In the genomic region with DNA sequence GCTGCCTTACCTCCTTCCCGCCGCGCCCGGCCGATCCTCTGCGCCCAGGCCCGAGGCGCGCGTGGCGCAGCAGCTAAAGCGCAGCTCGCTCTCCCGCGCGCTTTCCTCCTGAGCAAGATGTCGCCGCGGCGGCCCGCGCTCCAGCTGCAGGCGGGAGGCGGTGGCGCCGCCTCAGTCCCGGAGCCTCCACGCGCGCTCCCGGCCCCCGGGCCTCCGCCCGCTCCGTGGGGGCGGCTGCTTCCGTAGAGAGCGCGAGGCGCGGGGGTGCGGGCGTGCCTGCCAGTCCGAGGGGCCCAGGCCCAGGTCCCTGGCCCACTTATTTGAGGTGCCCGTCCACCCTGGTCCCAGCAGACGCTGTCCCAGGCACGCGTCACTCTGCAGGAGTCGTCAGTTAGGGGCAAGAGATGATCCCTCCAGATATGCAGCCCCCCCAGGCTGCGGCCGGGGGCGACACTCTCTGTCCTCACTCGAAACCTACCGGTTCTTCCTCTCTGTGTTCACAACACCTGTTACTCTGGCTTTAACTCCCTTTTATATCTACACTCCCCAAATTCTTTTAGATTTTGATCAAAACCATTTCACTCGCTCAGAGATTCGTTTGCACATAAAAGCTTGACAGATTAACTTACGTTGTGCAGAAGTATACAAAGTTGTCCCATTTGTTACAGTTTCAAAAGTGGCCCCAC, we compare ENCODE assay signal across 8 cellular contexts. TPM values are rescaled to one million over a fixed set of nuclear protein-coding genes. Genes with fewer than 3 reads are reported as not detected.
DNase-seq lines count a peak whose midpoint lies in the region; ATAC-seq and TF ChIP-seq lines count a peak whose summit lies in the region.

A gene with protein sequence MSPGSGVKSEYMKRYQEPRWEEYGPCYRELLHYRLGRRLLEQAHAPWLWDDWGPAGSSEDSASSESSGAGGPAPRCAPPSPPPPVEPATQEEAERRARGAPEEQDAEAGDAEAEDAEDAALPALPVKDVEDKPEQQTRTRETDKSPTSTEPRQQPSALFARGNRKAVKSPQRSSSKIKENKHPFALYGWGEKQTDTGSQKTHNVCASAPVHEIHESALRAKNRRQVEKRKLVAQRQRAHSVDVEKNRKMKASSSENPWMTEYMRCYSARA (minus strand): TSS at position 146 of the 686 bp plus-strand sequence. CDS start 582 bp downstream, outside the sequence.

- H3K27ac ChIP-seq in OCI-LY1 (ENCODE audit: low read depth, low read length, poor library complexity, severe bottlenecking) (peak within 1 kb of the TSS; percentile 61), foreskin keratinocyte (peak within 1 kb of the TSS; percentile 57), testis (peak within 1 kb of the TSS; percentile 88 to 90)

- H3K9me3 ChIP-seq in OCI-LY1 (ENCODE audit: low read length) = no peaks in the 10 kb centered on the region
- no peaks in the 10 kb centered on the region for H3K9me3 ChIP-seq in testis

- H3K4me1 ChIP-seq in OCI-LY1 (ENCODE audit: insufficient read depth, low read length, severe bottlenecking) = peaks cover 41% of the 10 kb centered on the region
- H3K4me1 ChIP-seq in foreskin keratinocyte = no peaks in the 10 kb centered on the region
- peaks cover 11% of the 10 kb centered on the region for H3K4me1 ChIP-seq in testis

- H3K27ac Mint-ChIP-seq in activated T-helper 2 cell treated with anti-CD3 and anti-CD28 coated beads, Interferon-gamma antibody, Interleukin-2, Interleukin-4, amounts not matched to agents 10 μg/mL and 5 μg/mL and 100 μg/mL, durations not matched to agents 14 hours and 24 hours and 36 hours = peak within 1 kb of the TSS; percentile 89
- H3K27ac Mint-ChIP-seq in neural crest cell (ENCODE audit: unreplicated experiment) = no peak within 1 kb of the TSS

- H4K20me1 ChIP-seq in OCI-LY1 (ENCODE audit: insufficient read depth, low read length) = no peaks in the 10 kb centered on the region

- WGBS in testis, 2 donors = 1% methylated on average over 15 to 37 of the region's 57 CpGs

- H3K9me2 ChIP-seq in OCI-LY1 (ENCODE audit: low read depth, low read length) = no peaks in the 10 kb centered on the region

- H3K36me3 Mint-ChIP-seq in activated T-helper 2 cell treated with anti-CD3 and anti-CD28 coated beads, Interferon-gamma antibody, Interleukin-2, Interleukin-4, amounts not matched to agents 10 μg/mL and 5 μg/mL and 100 μg/mL, durations not matched to agents 14 hours and 24 hours and 36 hours (ENCODE audit: low read depth) = peaks cover 23% of the 10 kb centered on the region
- H3K36me3 Mint-ChIP-seq in neural crest cell (ENCODE audit: low read depth) = no peaks in the 10 kb centered on the region

- no peaks in the 10 kb centered on the region for H3K9me3 Mint-ChIP-seq in activated T-helper 2 cell treated with anti-CD3 and anti-CD28 coated beads, Interferon-gamma antibody, Interleukin-2, Interleukin-4, amounts not matched to agents 10 μg/mL and 5 μg/mL and 100 μg/mL, durations not matched to agents 14 hours and 24 hours and 36 hours
- no peaks in the 10 kb centered on the region for H3K9me3 Mint-ChIP-seq in neural crest cell

- DNase-seq in BJ (ENCODE audit: low read depth) (no peak), foreskin keratinocyte (peak in 1 of 2 donors; percentile 24), neural crest cell (ENCODE audit: low read depth, low spot score) (no peak), testis (peak; percentile 57)
- DNase-seq in activated T-helper 2 cell treated with anti-CD3 and anti-CD28 coated beads, Interferon-gamma antibody, Interleukin-2, Interleukin-4, amounts not matched to agents 10 μg/mL and 5 μg/mL and 100 μg/mL, durations not matched to agents 14 hours and 24 hours and 36 hours (ENCODE audit: low spot score) = peak; percentile 52

- peak within 1 kb of the TSS; percentile 76 for H3K9ac ChIP-seq in OCI-LY1 (ENCODE audit: low read length)

- H3K4me3 ChIP-seq in BJ (ENCODE audit: low read depth, low read length) (peak within 1 kb of the TSS; percentile 94), OCI-LY1 (ENCODE audit: low read depth, low read length, poor library complexity, severe bottlenecking) (peak within 1 kb of the TSS; percentile 74), testis (peak within 1 kb of the TSS; percentile 80 to 95)

- ATAC-seq in GM18909 (IDR thresholded peaks at IDR 0.05; ENCODE audit: poor library complexity, unreplicated experiment) (peak; percentile 39), HG03108 (IDR thresholded peaks at IDR 0.05; ENCODE audit: unreplicated experiment) (peak; percentile 28), foreskin keratinocyte (peak; percentile 30)

- H2AFZ ChIP-seq in OCI-LY1 (ENCODE audit: low read length) = no peak within 1 kb of the TSS

- intact Hi-C loops in activated T-helper 2 cell treated with anti-CD3 and anti-CD28 coated beads, Interferon-gamma antibody, Interleukin-2, Interleukin-4, amounts not matched to agents 10 μg/mL and 5 μg/mL and 100 μg/mL, durations not matched to agents 14 hours and 24 hours and 36 hours (cut with micrococcal nuclease) = loop anchor here (1.0 to 5.0 kb wide), 4 partner anchors 72 to 215 kb away; partner anchors contain the start of genes ABCB10, NUP133 and RAB4A
- intact Hi-C loops in testis (cut with DNase I; ENCODE audit: low total_unique reads) = no loop called here

- POLR2A ChIA-PET in BJ (lab: Charles Lee) = no interaction called here

- H3K4me1 Mint-ChIP-seq in activated T-helper 2 cell treated with anti-CD3 and anti-CD28 coated beads, Interferon-gamma antibody, Interleukin-2, Interleukin-4, amounts not matched to agents 10 μg/mL and 5 μg/mL and 100 μg/mL, durations not matched to agents 14 hours and 24 hours and 36 hours (ENCODE audit: low read depth) = peaks cover 40% of the 10 kb centered on the region
- H3K4me1 Mint-ChIP-seq in neural crest cell = peaks cover 46% of the 10 kb centered on the region

- no peak for TF ChIP-seq POLR2A in testis (IDR thresholded peaks at IDR 0.05)

- no peak for TF ChIP-seq CTCF in BJ (IDR thresholded peaks at IDR 0.05; ENCODE audit: insufficient read depth, low read depth, low read length)
- no peak for TF ChIP-seq CTCF in OCI-LY1 (IDR thresholded peaks at IDR 0.05; ENCODE audit: low read length)
- TF ChIP-seq CTCF in foreskin keratinocyte (conservative IDR thresholded peaks at IDR 0.05) = no peak
- TF ChIP-seq CTCF in neural crest cell (conservative IDR thresholded peaks at IDR 0.05) = no peak
- TF ChIP-seq CTCF in testis (IDR thresholded peaks at IDR 0.05) = no peak

- H3K4me3 Mint-ChIP-seq in activated T-helper 2 cell treated with anti-CD3 and anti-CD28 coated beads, Interferon-gamma antibody, Interleukin-2, Interleukin-4, amounts not matched to agents 10 μg/mL and 5 μg/mL and 100 μg/mL, durations not matched to agents 14 hours and 24 hours and 36 hours (ENCODE audit: low read depth) = peak within 1 kb of the TSS; percentile 94
- H3K4me3 Mint-ChIP-seq in neural crest cell = peak within 1 kb of the TSS; percentile 96

- peaks cover 25% of the 10 kb centered on the region for H3K27me3 Mint-ChIP-seq in activated T-helper 2 cell treated with anti-CD3 and anti-CD28 coated beads, Interferon-gamma antibody, Interleukin-2, Interleukin-4, amounts not matched to agents 10 μg/mL and 5 μg/mL and 100 μg/mL, durations not matched to agents 14 hours and 24 hours and 36 hours (ENCODE audit: low read depth)
- peaks cover 26% of the 10 kb centered on the region for H3K27me3 Mint-ChIP-seq in neural crest cell (ENCODE audit: low read depth)

- H3K27me3 ChIP-seq in BJ (ENCODE audit: control insufficient read depth, insufficient read depth, low read length) (no peaks in the 10 kb centered on the region), OCI-LY1 (ENCODE audit: insufficient read depth, low read length) (peaks cover 6% of the 10 kb centered on the region; the same call in 1 of the 2 replicates), foreskin keratinocyte (no peaks in the 10 kb centered on the region), testis (no peaks in the 10 kb centered on the region)

- no peaks in the 10 kb centered on the region for H3F3A ChIP-seq in OCI-LY1 (ENCODE audit: insufficient read depth, low read length)

- CTCF ChIA-PET in BJ (lab: Yijun Ruan, JAX) = interaction anchor here (1.6 kb wide), 1 partner anchor 31 kb away, joined by 3 read pairs; no protein-coding TSS in a partner anchor

- peak within 1 kb of the TSS; percentile 68 for H3K4me2 ChIP-seq in OCI-LY1 (ENCODE audit: low read length)

- peaks cover 21% of the 10 kb centered on the region for H3K79me2 ChIP-seq in OCI-LY1 (ENCODE audit: insufficient read depth, low read length)

- H3K36me3 ChIP-seq in BJ (ENCODE audit: control insufficient read depth, insufficient read depth, low read length) (no peaks in the 10 kb centered on the region), OCI-LY1 (ENCODE audit: insufficient read depth, low read length) (no peaks in the 10 kb centered on the region; the same call in 1 of the 2 replicates), testis (ENCODE audit: low read depth, missing control alignments) (no peaks in the 10 kb centered on the region)

RNA-seq across cellular contexts. Expression of the gene that starts here (rescaled TPM):
- polyA plus RNA-seq in BJ (2011; rRNA removed) (1.4 and 3.9 TPM in 2 replicates), foreskin keratinocyte (2.8 and 3.7 TPM in 2 replicates), testis (ENCODE audit: insufficient read depth, low read depth, low replicate concordance) (3.2 TPM)
- 2.1 and 2.8 TPM in 2 replicates for polyA minus RNA-seq in BJ (2011; rRNA and poly(A)+ RNA removed)
- total RNA-seq in activated T-helper 2 cell treated with anti-CD3 and anti-CD28 coated beads, Interferon-gamma antibody, Interleukin-2, Interleukin-4, amounts not matched to agents 10 μg/mL and 5 μg/mL and 100 μg/mL, durations not matched to agents 14 hours and 24 hours and 36 hours = 12.3 and 13.1 TPM in 2 replicates
- total RNA-seq in foreskin keratinocyte (10.4 and 11.6 TPM in 2 replicates), neural crest cell (9.1 and 10.1 TPM in 2 replicates), testis (1 to 10 TPM; 3.7 to 4.1 TPM)

Comparison
In these comparisons a context has a peak if more than half of its experiments do, and no peak if none do; other contexts are left out.
1. DNase-seq: peak in activated T-helper 2 cell treated with anti-CD3 and anti-CD28 coated beads, Interferon-gamma antibody, Interleukin-2, Interleukin-4, amounts not matched to agents 10 μg/mL and 5 μg/mL and 100 μg/mL, durations not matched to agents 14 hours and 24 hours and 36 hours (single experiment) and testis (single experiment); none in BJ (single experiment) and neural crest cell (single experiment).
2. Peak in every context shown above with its lines, with median percentiles within 50 percentile points of each other: H3K4me3 ChIP-seq, ATAC-seq and H3K27ac ChIP-seq.